In the genomic region with DNA sequence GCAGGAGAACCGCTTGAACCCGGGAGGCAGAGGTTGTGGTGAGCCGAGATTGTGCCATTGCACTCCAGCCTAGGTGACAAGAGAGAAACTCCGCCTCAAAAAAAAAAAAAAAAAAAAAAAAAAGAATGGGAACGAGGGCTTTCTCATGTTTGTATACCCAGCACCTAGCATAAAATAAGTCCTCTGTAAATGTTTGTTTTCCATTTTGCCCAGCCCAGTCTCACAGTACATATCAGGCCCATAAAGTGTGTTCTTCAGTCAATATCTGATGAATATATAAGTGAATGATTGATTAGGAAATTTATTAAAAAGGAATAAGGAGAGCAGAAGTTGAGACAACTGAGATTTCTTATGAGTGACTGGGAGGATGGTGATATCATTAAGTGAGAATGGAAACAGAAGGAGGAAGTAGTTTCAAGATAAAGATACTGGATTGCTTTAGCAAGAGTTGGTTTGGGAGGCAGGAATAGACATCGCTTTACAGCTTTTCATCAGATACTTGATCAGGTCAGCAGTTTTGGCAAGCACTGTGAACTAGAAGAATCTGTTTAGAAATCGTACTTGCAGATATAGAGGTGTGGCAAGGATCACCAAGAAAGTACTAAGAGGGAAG, we compare ENCODE assay signal across 15 cellular contexts.
"Had no signal": no experiment of that assay in that cellular context is flagged by ENCODE, and none has a peak within 500 bp of the region (broad histone marks: within the 10 kb centered on the region; RNA-seq: fewer than 3 reads in every experiment).

No MANE protein-coding gene starts in this region.

- H3K36me3 ChIP-seq: brain microvascular endothelial cell, left ventricle myocardium inferior had no signal

- H3K27ac Mint-ChIP-seq: activated naive CD8-positive, alpha-beta T cell treated with anti-CD3 and anti-CD28 coated beads, Interleukin-2, amount 10 ng/mL, durations not matched to agents 7 days and 5 days; memory B cell; natural killer cell treated with Interleukin-12 subunit alpha and Interleukin-12 subunit beta and Interleukin-15 and Interleukin-18, amount 100 ng/mL, for 72 hours; stimulated activated memory B cell treated with anti-CD40 and anti-IgM and Interleukin-4, amounts not matched to agents 10 μg/mL and 1 μg/mL and 100 μg/mL, for 72 hours; T-helper 17 cell had no signal

- H3K4me3 ChIP-seq: left ventricle myocardium inferior had no signal

- H3K36me3 Mint-ChIP-seq: activated naive CD8-positive, alpha-beta T cell treated with anti-CD3 and anti-CD28 coated beads, Interleukin-2, amount 10 ng/mL, durations not matched to agents 7 days and 5 days; natural killer cell treated with Interleukin-12 subunit alpha and Interleukin-12 subunit beta and Interleukin-15 and Interleukin-18, amount 100 ng/mL, for 72 hours had no signal

- H3K4me1 ChIP-seq: left ventricle myocardium inferior had no signal

- H3K4me3 Mint-ChIP-seq: activated naive CD8-positive, alpha-beta T cell treated with anti-CD3 and anti-CD28 coated beads, Interleukin-2, amount 10 ng/mL, durations not matched to agents 7 days and 5 days; memory B cell; natural killer cell treated with Interleukin-12 subunit alpha and Interleukin-12 subunit beta and Interleukin-15 and Interleukin-18, amount 100 ng/mL, for 72 hours; stimulated activated memory B cell treated with anti-CD40 and anti-IgM and Interleukin-4, amounts not matched to agents 10 μg/mL and 1 μg/mL and 100 μg/mL, for 72 hours; T-helper 17 cell had no signal

- H3K4me1 Mint-ChIP-seq: activated naive CD8-positive, alpha-beta T cell treated with anti-CD3 and anti-CD28 coated beads, Interleukin-2, amount 10 ng/mL, durations not matched to agents 7 days and 5 days; memory B cell; stimulated activated memory B cell treated with anti-CD40 and anti-IgM and Interleukin-4, amounts not matched to agents 10 μg/mL and 1 μg/mL and 100 μg/mL, for 72 hours; T-helper 17 cell had no signal

- H3K27me3 ChIP-seq: brain microvascular endothelial cell had no signal

- H3K9me3 ChIP-seq: left ventricle myocardium inferior had no signal

- ATAC-seq: natural killer cell treated with Interleukin-12 subunit alpha and Interleukin-12 subunit beta and Interleukin-15 and Interleukin-18, amount 100 ng/mL, for 72 hours; stimulated activated memory B cell treated with anti-CD40 and anti-IgM and Interleukin-4, amounts not matched to agents 10 μg/mL and 1 μg/mL and 100 μg/mL, for 72 hours; T-helper 17 cell had no signal

- H3K9me3 Mint-ChIP-seq: memory B cell; natural killer cell treated with Interleukin-12 subunit alpha and Interleukin-12 subunit beta and Interleukin-15 and Interleukin-18, amount 100 ng/mL, for 72 hours; stimulated activated memory B cell treated with anti-CD40 and anti-IgM and Interleukin-4, amounts not matched to agents 10 μg/mL and 1 μg/mL and 100 μg/mL, for 72 hours had no signal

- H3K27me3 Mint-ChIP-seq: activated naive CD8-positive, alpha-beta T cell treated with anti-CD3 and anti-CD28 coated beads, Interleukin-2, amount 10 ng/mL, durations not matched to agents 7 days and 5 days; memory B cell; natural killer cell treated with Interleukin-12 subunit alpha and Interleukin-12 subunit beta and Interleukin-15 and Interleukin-18, amount 100 ng/mL, for 72 hours; stimulated activated memory B cell treated with anti-CD40 and anti-IgM and Interleukin-4, amounts not matched to agents 10 μg/mL and 1 μg/mL and 100 μg/mL, for 72 hours; T-helper 17 cell had no signal

- H3K27ac ChIP-seq: brain microvascular endothelial cell, left ventricle myocardium inferior had no signal

- DNase-seq: activated CD4-positive, CD25-positive, alpha-beta regulatory T cell treated with anti-CD3 and anti-CD28 coated beads, Interleukin-2, amount 50 U/mL, for 72 hours; activated naive CD4-positive, alpha-beta T cell; activated naive CD8-positive, alpha-beta T cell treated with anti-CD3 and anti-CD28 coated beads, Interleukin-2, amount 10 ng/mL, durations not matched to agents 7 days and 5 days; anterior cingulate cortex; brain microvascular endothelial cell; cerebellar nuclear complex; dermis blood vessel endothelial cell; erythroblast; left ventricle myocardium inferior; retina; stimulated activated CD4-positive, alpha-beta T cell treated with anti-CD3 and anti-CD28 coated beads, Interleukin-2, amount 100 ng/mL, for 48 hours; T-helper 17 cell had no signal
